ENCODE assay signal across 22 cellular contexts in genomic region chr19:31354316-31354715, GRCh38. TPM values are rescaled to one million over a fixed set of nuclear protein-coding genes. Genes with fewer than 3 reads are reported as not detected.
DNase-seq lines count a peak whose midpoint lies in the region; ATAC-seq and TF ChIP-seq lines count a peak whose summit lies in the region.
"Had no signal": no experiment of that assay in that cellular context is flagged by ENCODE, and none has a peak within 500 bp of the region (broad histone marks: within the 10 kb centered on the region; RNA-seq: fewer than 3 reads in every experiment).

No MANE protein-coding gene starts in this region.

- no peak overlapping the region for H3K9ac ChIP-seq in iPS-20b (ENCODE audit: low read depth, low read length)
- no peak overlapping the region for H3K9ac ChIP-seq in smooth muscle cell (ENCODE audit: low read depth)
- H3K9ac ChIP-seq: BLaER1 had no signal

- H3K27me3 Mint-ChIP-seq in T-helper 1 cell treated with Interleukin-12 subunit alpha and Interleukin-12 subunit beta and Interleukin-4 antibody, amounts not matched to agents 30 μg/mL and 1 μg/mL, for 36 hours (ENCODE audit: low read depth): peaks cover 80% of the 10 kb centered on the region
- peaks cover 82 to 88% of the 10 kb centered on the region in 2 donors for H3K27me3 Mint-ChIP-seq in effector memory CD8-positive, alpha-beta T cell

- H3F3A ChIP-seq in smooth muscle cell (ENCODE audit: low read depth): peaks cover 6% of the 10 kb centered on the region

- H3K36me3 ChIP-seq in iPS-20b (ENCODE audit: insufficient read depth, low read depth, low read length): no peaks in the 10 kb centered on the region
- H3K36me3 ChIP-seq in smooth muscle cell (ENCODE audit: low read depth): no peaks in the 10 kb centered on the region
- H3K36me3 ChIP-seq: BLaER1 had no signal

- peaks cover 39% of the 10 kb centered on the region for H3K79me2 ChIP-seq in smooth muscle cell (ENCODE audit: low read depth)

- peaks cover 24% of the 10 kb centered on the region for H4K20me1 ChIP-seq in smooth muscle cell (ENCODE audit: low read depth)

- no peak overlapping the region for H2AFZ ChIP-seq in smooth muscle cell (ENCODE audit: low read depth)

- H3K4me3 ChIP-seq in iPS-20b (ENCODE audit: low read length) (peak overlapping the region; percentile 73), smooth muscle cell (no peak overlapping the region)
- H3K4me3 ChIP-seq: BLaER1 had no signal

- H3K9me3 Mint-ChIP-seq in T-helper 1 cell treated with Interleukin-12 subunit alpha and Interleukin-12 subunit beta and Interleukin-4 antibody, amounts not matched to agents 30 μg/mL and 1 μg/mL, for 36 hours: no peaks in the 10 kb centered on the region
- H3K9me3 Mint-ChIP-seq in effector memory CD8-positive, alpha-beta T cell: no peaks in the 10 kb centered on the region
- H3K9me3 Mint-ChIP-seq: CD8-positive, alpha-beta memory T cell; HFFc6 had no signal

- peak overlapping the region; percentile 92 for H3K4me2 ChIP-seq in smooth muscle cell
- H3K4me2 ChIP-seq: BLaER1 had no signal

- H3K9me3 ChIP-seq in iPS-20b (ENCODE audit: insufficient read depth, low read depth, low read length) (no peaks in the 10 kb centered on the region; the same call in 1 of the 2 replicates), smooth muscle cell (replicated peaks; ENCODE audit: low read depth) (no peaks in the 10 kb centered on the region)

- no peak overlapping the region for H3K4me3 Mint-ChIP-seq in T-helper 1 cell treated with Interleukin-12 subunit alpha and Interleukin-12 subunit beta and Interleukin-4 antibody, amounts not matched to agents 30 μg/mL and 1 μg/mL, for 36 hours
- peak overlapping the region; percentile 5 to 38 for H3K4me3 Mint-ChIP-seq in effector memory CD8-positive, alpha-beta T cell
- H3K4me3 Mint-ChIP-seq: HFFc6 had no signal

- H3K27ac Mint-ChIP-seq in T-helper 1 cell treated with Interleukin-12 subunit alpha and Interleukin-12 subunit beta and Interleukin-4 antibody, amounts not matched to agents 30 μg/mL and 1 μg/mL, for 36 hours: peak overlapping the region; percentile 15
- H3K27ac Mint-ChIP-seq in effector memory CD8-positive, alpha-beta T cell: no peak overlapping the region
- H3K27ac Mint-ChIP-seq: HFFc6 had no signal

- no peak for ATAC-seq in effector memory CD8-positive, alpha-beta T cell (replicated peaks)
- ATAC-seq in omental fat pad (ENCODE audit: low FRiP score): no peak

- H3K27me3 ChIP-seq in iPS-20b (ENCODE audit: insufficient read depth, low read length) (peaks cover 84% of the 10 kb centered on the region), smooth muscle cell (ENCODE audit: low read depth) (no peaks in the 10 kb centered on the region)

- H3K4me1 Mint-ChIP-seq in T-helper 1 cell treated with Interleukin-12 subunit alpha and Interleukin-12 subunit beta and Interleukin-4 antibody, amounts not matched to agents 30 μg/mL and 1 μg/mL, for 36 hours (ENCODE audit: low read depth): peaks cover 15% of the 10 kb centered on the region
- H3K4me1 Mint-ChIP-seq in effector memory CD8-positive, alpha-beta T cell (ENCODE audit: low read depth in 2 of 2): peaks cover 42 to 44% of the 10 kb centered on the region in 2 donors

- H3K4me1 ChIP-seq in iPS-20b (ENCODE audit: insufficient read depth, low read length): peaks cover 43% of the 10 kb centered on the region; the same call in 1 of the 2 replicates
- peaks cover 23% of the 10 kb centered on the region for H3K4me1 ChIP-seq in smooth muscle cell (ENCODE audit: low read depth)

- peaks cover 5% of the 10 kb centered on the region for H3K36me3 Mint-ChIP-seq in T-helper 1 cell treated with Interleukin-12 subunit alpha and Interleukin-12 subunit beta and Interleukin-4 antibody, amounts not matched to agents 30 μg/mL and 1 μg/mL, for 36 hours (ENCODE audit: low read depth)
- peaks cover 11% of the 10 kb centered on the region for H3K36me3 Mint-ChIP-seq in effector memory CD8-positive, alpha-beta T cell (ENCODE audit: insufficient read depth)

- no peak for TF ChIP-seq CTCF in smooth muscle cell (IDR thresholded peaks at IDR 0.05; ENCODE audit: borderline replicate concordance, insufficient read depth, poor library complexity, severe bottlenecking)
- no peak for TF ChIP-seq CTCF in omental fat pad (IDR thresholded peaks at IDR 0.05)

- DNase-seq in T-helper 1 cell (no peak), smooth muscle cell (lab: John Stamatoyannopoulos, UW; ENCODE audit: unreplicated experiment) (no peak), omental fat pad (ENCODE audit: low spot score) (no peak), 8988T (no peak), NCI-H2171 treated with DMSO at 0.1 percent for 48 hours (lab: John Stamatoyannopoulos, UW) (no peak)
- no peak for DNase-seq in effector memory CD8-positive, alpha-beta T cell
- DNase-seq: CD8-positive, alpha-beta memory T cell; DMS79; GOT3; HFFc6; IMR-90; Karpas-422; MM.1S; NCI-H1092 treated with DMSO at 0.1 percent for 48 hours; NCI-H1694; NCI-H2107; NCI-H345; NCI-H526 treated with DMSO at 0.1 percent for 48 hours; SHP77 had no signal

- H3K27ac ChIP-seq in iPS-20b (ENCODE audit: low read length): no peak overlapping the region
- H3K27ac ChIP-seq in smooth muscle cell (ENCODE audit: low read depth): peak overlapping the region; percentile 84
- H3K27ac ChIP-seq: BLaER1 had no signal

- WGBS in smooth muscle cell (ENCODE audit: low lambda C conversion rate): 28% methylated on average over 10 of the region's 10 CpGs

RNA-seq across cellular contexts. Expression of gene TSHZ3, which starts 5.1 kb away (rescaled TPM):
- 19.6 and 23.7 TPM in 2 replicates for total RNA-seq in smooth muscle cell
- polyA plus RNA-seq in smooth muscle cell: 20.5 and 21.8 TPM in 2 replicates
- 10 to 100 TPM in 3 of 4 donors, 1 to 10 TPM in 1; 6.3 to 10.6 (median 10.4) TPM for total RNA-seq in omental fat pad
